In genomic region chr9:127507751-127508648, GRCh38 we compare ENCODE assay signal across 3 cellular contexts.
TF ChIP-seq lines count a peak whose summit lies in the region.

No MANE protein-coding gene starts in this region.

TF ChIP-seq in SK-N-SH, 30 proteins besides CTCF, POLR2A, EP300 and RAD21:
- TF ChIP-seq FOXJ3 (CRISPR knock-in tag; IDR thresholded peaks at IDR 0.05), result no peak
- TF ChIP-seq RXRA (IDR thresholded peaks at IDR 0.05; ENCODE audit: borderline replicate concordance, low read depth), result no peak
- TF ChIP-seq, protein P1, sequence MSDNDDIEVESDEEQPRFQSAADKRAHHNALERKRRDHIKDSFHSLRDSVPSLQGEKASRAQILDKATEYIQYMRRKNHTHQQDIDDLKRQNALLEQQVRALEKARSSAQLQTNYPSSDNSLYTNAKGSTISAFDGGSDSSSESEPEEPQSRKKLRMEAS (IDR thresholded peaks at IDR 0.05; ENCODE audit: low read depth), result no peak
- TF ChIP-seq CHD2 (IDR thresholded peaks at IDR 0.05; ENCODE audit: low read length, partially characterized antibody), result no peak
- no peak for TF ChIP-seq TEAD4 (IDR thresholded peaks at IDR 0.05; ENCODE audit: borderline replicate concordance, insufficient read depth)
- TF ChIP-seq ZBTB33 (IDR thresholded peaks at IDR 0.05; ENCODE audit: borderline replicate concordance, low read depth), result no peak
- TF ChIP-seq, protein P2, sequence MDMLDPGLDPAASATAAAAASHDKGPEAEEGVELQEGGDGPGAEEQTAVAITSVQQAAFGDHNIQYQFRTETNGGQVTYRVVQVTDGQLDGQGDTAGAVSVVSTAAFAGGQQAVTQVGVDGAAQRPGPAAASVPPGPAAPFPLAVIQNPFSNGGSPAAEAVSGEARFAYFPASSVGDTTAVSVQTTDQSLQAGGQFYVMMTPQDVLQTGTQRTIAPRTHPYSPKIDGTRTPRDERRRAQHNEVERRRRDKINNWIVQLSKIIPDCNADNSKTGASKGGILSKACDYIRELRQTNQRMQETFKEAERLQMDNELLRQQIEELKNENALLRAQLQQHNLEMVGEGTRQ (IDR thresholded peaks at IDR 0.05; ENCODE audit: borderline replicate concordance, low read depth, low read length), result no peak
- TF ChIP-seq FOSL2 (IDR thresholded peaks at IDR 0.05; ENCODE audit: borderline replicate concordance, low read depth), result no peak

TF ChIP-seq in SK-N-SH treated with all-trans-retinoic acid at 6 μM for 48 hours, 23 proteins besides CTCF, POLR2A, EP300 and RAD21:
- no peak for TF ChIP-seq ZFP30 (CRISPR knock-in tag; IDR thresholded peaks at IDR 0.05)
- TF ChIP-seq PATZ1 (CRISPR knock-in tag; IDR thresholded peaks at IDR 0.05; ENCODE audit: borderline replicate concordance), result no peak
- no peak for TF ChIP-seq TCF4 (CRISPR knock-in tag; IDR thresholded peaks at IDR 0.05; ENCODE audit: borderline replicate concordance)
- no peak for TF ChIP-seq ESRRG (CRISPR knock-in tag; IDR thresholded peaks at IDR 0.05)
- no peak for TF ChIP-seq CSDC2 (CRISPR knock-in tag; IDR thresholded peaks at IDR 0.05)
- TF ChIP-seq ZNF70 (CRISPR knock-in tag; IDR thresholded peaks at IDR 0.05), result no peak
- TF ChIP-seq ZC3H10 (CRISPR knock-in tag; IDR thresholded peaks at IDR 0.05), result no peak
- no peak for TF ChIP-seq CREB5 (CRISPR knock-in tag; IDR thresholded peaks at IDR 0.05; ENCODE audit: low read depth)
- TF ChIP-seq ZNF8 (CRISPR knock-in tag; IDR thresholded peaks at IDR 0.05), result no peak
- TF ChIP-seq ARNTL (CRISPR knock-in tag; IDR thresholded peaks at IDR 0.05; ENCODE audit: borderline replicate concordance, low read depth), result no peak
- no peak for TF ChIP-seq SNAI2 (CRISPR knock-in tag; IDR thresholded peaks at IDR 0.05)
- TF ChIP-seq TOX (CRISPR knock-in tag; IDR thresholded peaks at IDR 0.05; ENCODE audit: borderline replicate concordance), result no peak
- no peak for TF ChIP-seq BACH2 (CRISPR knock-in tag; IDR thresholded peaks at IDR 0.05; ENCODE audit: borderline replicate concordance)
- TF ChIP-seq CSRNP3 (CRISPR knock-in tag; IDR thresholded peaks at IDR 0.05), result no peak

TF ChIP-seq in IMR-90, 13 proteins besides CTCF, POLR2A, EP300 and RAD21:
- TF ChIP-seq NFE2L2 (IDR thresholded peaks at IDR 0.05; ENCODE audit: low read depth, low read length) (no peak), CEBPB (IDR thresholded peaks at IDR 0.05; ENCODE audit: low read depth, low read length) (no peak), BHLHE40 (IDR thresholded peaks at IDR 0.05; ENCODE audit: low read depth, low read length) (no peak), MAZ (IDR thresholded peaks at IDR 0.05; ENCODE audit: borderline replicate concordance, low read depth, low read length) (no peak), CHD1 (IDR thresholded peaks at IDR 0.05; ENCODE audit: low read depth, low read length) (no peak), RFX5 (IDR thresholded peaks at IDR 0.05; ENCODE audit: low read depth, low read length) (no peak), ELK1 (IDR thresholded peaks at IDR 0.05; ENCODE audit: borderline replicate concordance, low read depth, low read length) (no peak), FOS (IDR thresholded peaks at IDR 0.05; ENCODE audit: low read depth, low read length) (no peak), RCOR1 (IDR thresholded peaks at IDR 0.05; ENCODE audit: insufficient replicate concordance, low read length) (no peak), MAFK (IDR thresholded peaks at IDR 0.05; ENCODE audit: low read depth, low read length) (no peak), MXI1 (IDR thresholded peaks at IDR 0.05; ENCODE audit: borderline replicate concordance, low read depth, low read length) (no peak), SMC3 (IDR thresholded peaks at IDR 0.05; ENCODE audit: low read depth, low read length) (no peak)
- TF ChIP-seq, protein P2 (IDR thresholded peaks at IDR 0.05; ENCODE audit: low read depth, low read length), result no peak
